In genomic region chr1:214318956-214319355, GRCh38 we compare ENCODE assay signal across 1 cellular context.
A peak's percentile ranks its signal among the peaks of the same experiment; 100 is the strongest.
TF ChIP-seq lines count a peak whose summit lies in the region.

No MANE protein-coding gene starts in this region.

TF ChIP-seq in HepG2, 621 proteins besides CTCF, POLR2A, EP300 and RAD21 (continued from another document and continues in another):
- TF ChIP-seq ZBTB26 (CRISPR knock-in tag; IDR thresholded peaks at IDR 0.05; ENCODE audit: borderline replicate concordance) (no peak), TRAFD1 (CRISPR knock-in tag; IDR thresholded peaks at IDR 0.05; ENCODE audit: borderline replicate concordance) (no peak), POLR2G (IDR thresholded peaks at IDR 0.05; ENCODE audit: low read depth, low read length) (no peak), SUZ12 (IDR thresholded peaks at IDR 0.05; ENCODE audit: low read depth, low read length) (no peak), HOMEZ (CRISPR knock-in tag; IDR thresholded peaks at IDR 0.05; ENCODE audit: low read depth) (peak; percentile 83), TBX3 (IDR thresholded peaks at IDR 0.05; ENCODE audit: borderline replicate concordance) (no peak), RERE (CRISPR knock-in tag; IDR thresholded peaks at IDR 0.05; ENCODE audit: low read depth) (no peak), ZMYM4 (CRISPR knock-in tag; IDR thresholded peaks at IDR 0.05) (peak; percentile 90), HOXA7 (CRISPR knock-in tag; IDR thresholded peaks at IDR 0.05) (no peak), STAT5B (CRISPR knock-in tag; IDR thresholded peaks at IDR 0.05) (no peak), CBFB (CRISPR knock-in tag; IDR thresholded peaks at IDR 0.05) (no peak), IKZF4 (CRISPR knock-in tag; IDR thresholded peaks at IDR 0.05; ENCODE audit: borderline replicate concordance, low read depth, not compliant biosample characterization) (no peak), ZNF781 (CRISPR knock-in tag; IDR thresholded peaks at IDR 0.05; ENCODE audit: borderline replicate concordance, not compliant biosample characterization) (no peak), THAP9 (CRISPR knock-in tag; IDR thresholded peaks at IDR 0.05; ENCODE audit: borderline replicate concordance) (no peak), ARID3A (IDR thresholded peaks at IDR 0.05; ENCODE audit: low read depth, low read length) (peak; percentile 30; the same call in 1 of the 2 replicates), SOX6 (IDR thresholded peaks at IDR 0.05) (no peak), SOX6 (CRISPR knock-in tag; IDR thresholded peaks at IDR 0.05) (peak; percentile 88), KDM1A (CRISPR knock-in tag; IDR thresholded peaks at IDR 0.05) (0 out of 2 replicates have a peak, but pooled peaks have one; percentile 54), SAFB2 (CRISPR knock-in tag; IDR thresholded peaks at IDR 0.05; ENCODE audit: borderline replicate concordance, low read depth) (no peak), ZNF629 (CRISPR knock-in tag; conservative IDR thresholded peaks at IDR 0.05) (no peak), MATR3 (CRISPR knock-in tag; IDR thresholded peaks at IDR 0.05) (no peak), ZNF44 (CRISPR knock-in tag; IDR thresholded peaks at IDR 0.05) (no peak), ZSCAN12 (CRISPR knock-in tag; IDR thresholded peaks at IDR 0.05) (no peak), NBN (conservative IDR thresholded peaks at IDR 0.05) (no peak), RFXANK (CRISPR knock-in tag; IDR thresholded peaks at IDR 0.05) (no peak), ZNF766 (CRISPR knock-in tag; IDR thresholded peaks at IDR 0.05; ENCODE audit: borderline replicate concordance) (no peak), ZNF816 (CRISPR knock-in tag; IDR thresholded peaks at IDR 0.05; ENCODE audit: borderline replicate concordance) (no peak), CSRNP2 (CRISPR knock-in tag; conservative IDR thresholded peaks at IDR 0.05; ENCODE audit: low read depth) (no peak), CSRNP1 (CRISPR knock-in tag; IDR thresholded peaks at IDR 0.05) (no peak), ZNF329 (CRISPR knock-in tag; IDR thresholded peaks at IDR 0.05; ENCODE audit: low read depth) (no peak), KDM5B (CRISPR knock-in tag; IDR thresholded peaks at IDR 0.05; ENCODE audit: borderline replicate concordance) (no peak), ZNF597 (CRISPR knock-in tag; IDR thresholded peaks at IDR 0.05) (no peak)
- TF ChIP-seq, protein P1, sequence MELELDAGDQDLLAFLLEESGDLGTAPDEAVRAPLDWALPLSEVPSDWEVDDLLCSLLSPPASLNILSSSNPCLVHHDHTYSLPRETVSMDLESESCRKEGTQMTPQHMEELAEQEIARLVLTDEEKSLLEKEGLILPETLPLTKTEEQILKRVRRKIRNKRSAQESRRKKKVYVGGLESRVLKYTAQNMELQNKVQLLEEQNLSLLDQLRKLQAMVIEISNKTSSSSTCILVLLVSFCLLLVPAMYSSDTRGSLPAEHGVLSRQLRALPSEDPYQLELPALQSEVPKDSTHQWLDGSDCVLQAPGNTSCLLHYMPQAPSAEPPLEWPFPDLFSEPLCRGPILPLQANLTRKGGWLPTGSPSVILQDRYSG (CRISPR knock-in tag; IDR thresholded peaks at IDR 0.05) = no peak
- TF ChIP-seq, protein P2, sequence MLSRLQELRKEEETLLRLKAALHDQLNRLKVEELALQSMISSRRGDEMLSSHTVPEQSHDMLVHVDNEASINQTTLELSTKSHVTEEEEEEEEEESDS (CRISPR knock-in tag; IDR thresholded peaks at IDR 0.05; ENCODE audit: borderline replicate concordance) = no peak
- TF ChIP-seq, protein P3, sequence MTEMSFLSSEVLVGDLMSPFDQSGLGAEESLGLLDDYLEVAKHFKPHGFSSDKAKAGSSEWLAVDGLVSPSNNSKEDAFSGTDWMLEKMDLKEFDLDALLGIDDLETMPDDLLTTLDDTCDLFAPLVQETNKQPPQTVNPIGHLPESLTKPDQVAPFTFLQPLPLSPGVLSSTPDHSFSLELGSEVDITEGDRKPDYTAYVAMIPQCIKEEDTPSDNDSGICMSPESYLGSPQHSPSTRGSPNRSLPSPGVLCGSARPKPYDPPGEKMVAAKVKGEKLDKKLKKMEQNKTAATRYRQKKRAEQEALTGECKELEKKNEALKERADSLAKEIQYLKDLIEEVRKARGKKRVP (CRISPR knock-in tag; IDR thresholded peaks at IDR 0.05) = no peak
